In genomic region chr16:18493903-18494480, GRCh38 we compare ENCODE assay signal across 7 cellular contexts.
DNase-seq lines count a peak whose midpoint lies in the region; ATAC-seq, FAIRE-seq and TF ChIP-seq lines count a peak whose summit lies in the region.
"Not testable (repeated sequence)": the region's sequence is repeated elsewhere in the genome, so short reads cannot be mapped to it uniquely, and the experiment has no call there.

No MANE protein-coding gene starts in this region.

- not testable (repeated sequence) for DNase-seq in IMR-90; GM12878 (ENCODE audit: low read depth, low spot score); heart right ventricle; left colon; lung (ENCODE audit: low spot score); sciatic nerve (ENCODE audit: low spot score)

- H3K18ac ChIP-seq in IMR-90 (ENCODE audit: low read depth, low read length) = not testable (repeated sequence)

- H3K9me3 ChIP-seq in IMR-90 (ENCODE audit: control insufficient read depth, insufficient read depth, low read length); GM12878 (replicated peaks; ENCODE audit: control insufficient read depth, insufficient read depth, low read length); gastroesophageal sphincter; heart right ventricle; lung (ENCODE audit: control insufficient read depth in 2 of 2, insufficient read depth in 1 of 2, low read length in 1 of 2): not testable (repeated sequence)

- H2BK120ac ChIP-seq in IMR-90 (ENCODE audit: low read depth, low read length) = not testable (repeated sequence)

- not testable (repeated sequence) for TF ChIP-seq POLR2A in IMR-90 (IDR thresholded peaks at IDR 0.05; ENCODE audit: low read depth, low read length); GM12878 (IDR thresholded peaks at IDR 0.05; ENCODE audit: low read depth, low read length); gastroesophageal sphincter (IDR thresholded peaks at IDR 0.05)

- ATAC-seq in IMR-90 (ENCODE audit: low read depth) = peak; percentile 75
- not testable (repeated sequence) for ATAC-seq in GM12878
- peak; percentile 91 for ATAC-seq in gastroesophageal sphincter
- ATAC-seq in heart right ventricle = peak; percentile 63 to 92 (median 82)
- peak; percentile 50 for ATAC-seq in left colon
- ATAC-seq in lung (ENCODE audit: insufficient read depth, low FRiP score) = peak; percentile 27
- peak; percentile 87 for ATAC-seq in sciatic nerve

- intact Hi-C loops in IMR-90 (cut with micrococcal nuclease); GM12878 (cut with micrococcal nuclease; ENCODE audit: unreplicated experiment); heart right ventricle (cut with DNase I); left colon (cut with DNase I, micrococcal nuclease); sciatic nerve (cut with DNase I): not testable (repeated sequence)

- POLR2A ChIA-PET in IMR-90 (lab: Charles Lee; ENCODE audit: unreplicated experiment); GM12878 (lab: Charles Lee): not testable (repeated sequence)

- SMC1A ChIA-PET in GM12878 (lab: Charles Lee; ENCODE audit: uncharacterized antibody, unreplicated experiment) = not testable (repeated sequence)

- H3K4me1 ChIP-seq in IMR-90 (ENCODE audit: control insufficient read depth, insufficient read depth, low read length); GM12878 (ENCODE audit: control insufficient read depth, insufficient read depth, low read length); gastroesophageal sphincter; heart right ventricle; lung (ENCODE audit: control insufficient read depth in 2 of 2, insufficient read depth in 2 of 2, low read length in 2 of 2): not testable (repeated sequence)

- TF ChIP-seq RAD21 in IMR-90 (IDR thresholded peaks at IDR 0.05; ENCODE audit: low read length); GM12878 (IDR thresholded peaks at IDR 0.05; ENCODE audit: insufficient read depth, low read depth, low read length): not testable (repeated sequence)

- not testable (repeated sequence) for H3K36me3 ChIP-seq in IMR-90 (ENCODE audit: control insufficient read depth, insufficient read depth, low read length); GM12878 (ENCODE audit: control insufficient read depth in 2 of 2, insufficient read depth in 2 of 2, low read length in 1 of 2); gastroesophageal sphincter; heart right ventricle; lung (ENCODE audit: control insufficient read depth in 2 of 2, insufficient read depth in 2 of 2, low read length in 2 of 2)

- H3K4ac ChIP-seq in IMR-90 (ENCODE audit: low read depth, low read length) = not testable (repeated sequence)

- WGBS in IMR-90 (ENCODE audit: extremely low coverage in 2 of 2, insufficient read length in 1 of 2), 2 experiments = no CpG with 5 or more reads among the region's 6 CpGs
- no CpG with 5 or more reads among the region's 6 CpGs for WGBS in GM12878 (ENCODE audit: insufficient coverage, insufficient replicate concordance, low lambda C conversion rate, missing lambda C conversion rate)
- no CpG with 5 or more reads among the region's 6 CpGs for WGBS in gastroesophageal sphincter (ENCODE audit: low coverage in 1 of 2), 2 donors
- no CpG with 5 or more reads among the region's 6 CpGs for WGBS in heart right ventricle, 2 donors
- no CpG with 5 or more reads among the region's 6 CpGs for WGBS in lung, 2 donors

- FAIRE-seq in GM12878 (lab: Jason Lieb, UNC) = not testable (repeated sequence)

- not testable (repeated sequence) for H3K4me3 ChIP-seq in IMR-90 (ENCODE audit: insufficient read depth, low read depth, low read length); GM12878; gastroesophageal sphincter; heart right ventricle; lung

- not testable (repeated sequence) for H3K79me2 ChIP-seq in GM12878 (ENCODE audit: control insufficient read depth, insufficient read depth, low read length)

- not testable (repeated sequence) for H4K91ac ChIP-seq in IMR-90 (ENCODE audit: insufficient read depth, low read depth, low read length)

- TF ChIP-seq CTCF in IMR-90 (conservative IDR thresholded peaks at IDR 0.05; ENCODE audit: low read depth, low read length); GM12878 (IDR thresholded peaks at IDR 0.05 in 2 of 3, conservative IDR thresholded peaks at IDR 0.05 in 1 of 3; ENCODE audit: control insufficient read depth in 2 of 3, extremely low read depth in 1 of 3, insufficient read depth in 1 of 3, low read depth in 3 of 3, low read length in 3 of 3); gastroesophageal sphincter (IDR thresholded peaks at IDR 0.05); heart right ventricle (IDR thresholded peaks at IDR 0.05); lung (IDR thresholded peaks at IDR 0.05; ENCODE audit: control extremely low read depth, extremely low read depth): not testable (repeated sequence)

- H3K79me1 ChIP-seq in IMR-90 (ENCODE audit: low read depth in 1 of 2, low read length in 2 of 2) = not testable (repeated sequence)

- H3K27ac ChIP-seq in IMR-90 (ENCODE audit: insufficient read depth, low read length); GM12878 (ENCODE audit: control insufficient read depth, insufficient read depth); gastroesophageal sphincter; heart right ventricle; lung (ENCODE audit: low read depth in 1 of 2, low read length in 1 of 2): not testable (repeated sequence)

- not testable (repeated sequence) for H3K56ac ChIP-seq in IMR-90 (ENCODE audit: extremely low read depth, insufficient read depth, low read length)

- not testable (repeated sequence) for TF ChIP-seq EP300 in GM12878 (IDR thresholded peaks at IDR 0.05; ENCODE audit: borderline replicate concordance in 1 of 2, control insufficient read depth in 1 of 2, low read depth in 2 of 2, low read length in 2 of 2); gastroesophageal sphincter (IDR thresholded peaks at IDR 0.05)

- H2AK5ac ChIP-seq in IMR-90 (ENCODE audit: low read depth, low read length) = not testable (repeated sequence)

- H3K14ac ChIP-seq in IMR-90 (replicated peaks; ENCODE audit: low read depth, low read length) = not testable (repeated sequence)

- H3K27me3 ChIP-seq in IMR-90 (ENCODE audit: control insufficient read depth, insufficient read depth, low read length); GM12878 (replicated peaks in 1 of 2; ENCODE audit: control insufficient read depth in 2 of 2, insufficient read depth in 2 of 2, low read length in 1 of 2); gastroesophageal sphincter; heart right ventricle; lung (ENCODE audit: control insufficient read depth, insufficient read depth): not testable (repeated sequence)

- CTCF ChIA-PET in IMR-90 (lab: Yijun Ruan, JAX); GM12878 (lab: Yijun Ruan, JAX): not testable (repeated sequence)

- RAD21 ChIA-PET in GM12878 (lab: Charles Lee; ENCODE audit: unreplicated experiment) = not testable (repeated sequence)

- not testable (repeated sequence) for H2AFZ ChIP-seq in IMR-90 (replicated peaks; ENCODE audit: low read length, poor library complexity); GM12878 (ENCODE audit: control insufficient read depth, low read depth, low read length)

- H3K9me1 ChIP-seq in IMR-90 (ENCODE audit: insufficient read depth, low read length) = not testable (repeated sequence)

- H4K8ac ChIP-seq in IMR-90 (ENCODE audit: low read depth in 2 of 2, low read length in 2 of 2) = not testable (repeated sequence)

- in situ Hi-C loops in IMR-90 (cut with MboI; ENCODE audit: low sequenced_read_pairs); GM12878 (cut with MboI): not testable (repeated sequence)

- not testable (repeated sequence) for H3K23ac ChIP-seq in IMR-90 (ENCODE audit: low read depth, low read length)

- H3K9ac ChIP-seq in IMR-90 (ENCODE audit: low read depth, low read length); GM12878 (ENCODE audit: control insufficient read depth, insufficient read depth, low read length): not testable (repeated sequence)

- H2AK9ac ChIP-seq in IMR-90 (replicated peaks; ENCODE audit: low read depth, low read length, poor library complexity) = not testable (repeated sequence)

- H2BK15ac ChIP-seq in IMR-90 (ENCODE audit: low read depth, low read length) = not testable (repeated sequence)

- not testable (repeated sequence) for H2BK20ac ChIP-seq in IMR-90 (ENCODE audit: low read depth, low read length)

- H4K5ac ChIP-seq in IMR-90 (ENCODE audit: low read depth, low read length) = not testable (repeated sequence)

- not testable (repeated sequence) for H4K20me1 ChIP-seq in IMR-90 (ENCODE audit: insufficient read depth, low read length); GM12878 (ENCODE audit: control insufficient read depth, insufficient read depth)

- H2BK5ac ChIP-seq in IMR-90 (ENCODE audit: low read depth, low read length, poor library complexity, severe bottlenecking) = not testable (repeated sequence)

- not testable (repeated sequence) for H3K4me2 ChIP-seq in IMR-90 (ENCODE audit: low read depth, low read length); GM12878 (ENCODE audit: control insufficient read depth, insufficient read depth)

- BruUV-seq in IMR-90 (replicated peaks; lab: Mats Ljungman, UMichigan) = TSS peak; percentile 52
- BruUV-seq in GM12878 (replicated peaks; lab: Mats Ljungman, UMichigan) = TSS peak; percentile 39

- dilution Hi-C loops in IMR-90 (cut with HindIII; ENCODE audit: low sequenced_read_pairs, unreplicated experiment) = not testable (repeated sequence)
